ENCODE assay signal across 36 cellular contexts in the genomic region with DNA sequence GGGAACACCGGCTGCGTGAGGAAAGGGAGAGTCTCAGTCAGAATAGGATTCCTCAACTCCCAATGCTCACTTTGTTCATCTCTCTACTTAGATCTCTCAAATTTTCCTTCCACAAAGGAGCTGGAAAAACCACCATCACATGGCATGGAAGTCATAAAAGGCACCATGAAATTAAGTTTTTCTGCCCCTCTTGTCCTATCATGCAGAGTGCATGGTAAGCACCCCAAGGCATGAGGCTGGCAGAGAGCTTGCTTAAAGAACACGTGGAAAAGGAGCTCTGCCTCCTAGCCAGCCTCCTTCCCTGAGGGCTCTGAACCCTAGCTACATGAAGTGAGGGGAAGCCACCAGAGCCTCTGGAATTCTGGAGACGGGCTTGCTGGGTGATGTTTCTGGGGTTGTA. TPM values are rescaled to one million over a fixed set of nuclear protein-coding genes. Genes with fewer than 3 reads are reported as not detected.
"Had no signal": no experiment of that assay in that cellular context is flagged by ENCODE, and none has a peak within 500 bp of the region (broad histone marks: within the 10 kb centered on the region; RNA-seq: fewer than 3 reads in every experiment).

No MANE protein-coding gene starts in this region.

- H3K9me3 Mint-ChIP-seq: activated B cell treated with CpG ODN at 0.5 μM for 24 hours; activated CD4-positive, alpha-beta memory T cell treated with anti-CD3 and anti-CD28 coated beads for 36 hours; activated CD4-positive, alpha-beta T cell treated with anti-CD3 and anti-CD28 coated beads, Interleukin-2, amount 10 ng/mL, durations not matched to agents 24 days and 14 days; activated CD8-positive, alpha-beta T cell treated with anti-CD3 and anti-CD28 coated beads for 36 hours; activated naive CD4-positive, alpha-beta T cell treated with anti-CD3 and anti-CD28 coated beads for 36 hours; activated naive CD4-positive, alpha-beta T cell treated with anti-CD3 and anti-CD28 coated beads, Interleukin-2, amount 50 U/mL, for 72 hours; activated naive CD8-positive, alpha-beta T cell treated with anti-CD3 and anti-CD28 coated beads for 36 hours; activated T-cell treated with anti-CD3 and anti-CD28 coated beads, Interleukin-2, amount 50 U/mL, for 4 hours; activated T-cell treated with anti-CD3 and anti-CD28 coated beads, Interleukin-2, amount 50 U/mL, for 72 hours; activated T-helper 1 cell treated with anti-CD3 and anti-CD28 coated beads, Interleukin-12 subunit alpha, Interleukin-12 subunit beta, Interleukin-2, Interleukin-4 antibody, amounts not matched to agents 30 ng/mL and 10 ng/mL and 1 ng/mL, durations not matched to agents 14 hours and 24 hours and 36 hours; activated T-helper 17 cell treated with anti-CD3 and anti-CD28 coated beads, Interleukin-2, amount 50 U/mL, for 72 hours; T-helper 1 cell treated with Interleukin-12 subunit alpha and Interleukin-12 subunit beta and Interleukin-4 antibody, amounts not matched to agents 30 μg/mL and 1 μg/mL, for 36 hours had no signal

- H3K27me3 Mint-ChIP-seq: activated B cell treated with CpG ODN at 0.5 μM for 24 hours; activated CD4-positive, alpha-beta memory T cell treated with anti-CD3 and anti-CD28 coated beads for 36 hours; activated CD4-positive, alpha-beta T cell treated with anti-CD3 and anti-CD28 coated beads, Interleukin-2, amount 10 ng/mL, durations not matched to agents 24 days and 14 days; activated CD8-positive, alpha-beta T cell treated with anti-CD3 and anti-CD28 coated beads for 36 hours; activated naive CD8-positive, alpha-beta T cell treated with anti-CD3 and anti-CD28 coated beads for 36 hours; activated T-helper 17 cell treated with anti-CD3 and anti-CD28 coated beads, Interleukin-2, amount 50 U/mL, for 72 hours had no signal

- H3K27me3 ChIP-seq: adrenal gland, body of pancreas, brain microvascular endothelial cell, breast epithelium had no signal

- ATAC-seq: activated CD8-positive, alpha-beta T cell treated with anti-CD3 and anti-CD28 coated beads for 36 hours; activated T-cell treated with anti-CD3 and anti-CD28 coated beads, Interleukin-2, amount 50 U/mL, for 4 hours; body of pancreas had no signal

- H3K27ac Mint-ChIP-seq: activated B cell treated with CpG ODN at 0.5 μM for 24 hours; activated CD4-positive, alpha-beta memory T cell treated with anti-CD3 and anti-CD28 coated beads for 36 hours; activated CD8-positive, alpha-beta T cell treated with anti-CD3 and anti-CD28 coated beads for 36 hours; activated naive CD4-positive, alpha-beta T cell treated with anti-CD3 and anti-CD28 coated beads for 36 hours; activated naive CD4-positive, alpha-beta T cell treated with anti-CD3 and anti-CD28 coated beads, Interleukin-2, amount 50 U/mL, for 72 hours; activated T-cell treated with anti-CD3 and anti-CD28 coated beads, Interleukin-2, amount 50 U/mL, for 72 hours; activated T-helper 1 cell treated with anti-CD3 and anti-CD28 coated beads, Interleukin-12 subunit alpha, Interleukin-12 subunit beta, Interleukin-2, Interleukin-4 antibody, amounts not matched to agents 30 ng/mL and 10 ng/mL and 1 ng/mL, durations not matched to agents 14 hours and 24 hours and 36 hours; T-helper 1 cell treated with Interleukin-12 subunit alpha and Interleukin-12 subunit beta and Interleukin-4 antibody, amounts not matched to agents 30 μg/mL and 1 μg/mL, for 36 hours; T-helper 2 cell treated with Interferon-gamma antibody and Interleukin-4, amounts not matched to agents 5 μg/mL and 100 μg/mL, for 36 hours had no signal

- H3K4me1 ChIP-seq: body of pancreas, breast epithelium had no signal

- H3K4me3 ChIP-seq: adrenal gland, body of pancreas, breast epithelium had no signal

- H3K27ac ChIP-seq: adrenal gland, body of pancreas, brain microvascular endothelial cell, breast epithelium, VCaP had no signal

- H3K4me3 Mint-ChIP-seq: activated B cell treated with CpG ODN at 0.5 μM for 24 hours; activated CD4-positive, alpha-beta memory T cell treated with anti-CD3 and anti-CD28 coated beads for 36 hours; activated CD4-positive, alpha-beta T cell treated with anti-CD3 and anti-CD28 coated beads, Interleukin-2, amount 10 ng/mL, durations not matched to agents 24 days and 14 days; activated CD8-positive, alpha-beta T cell treated with anti-CD3 and anti-CD28 coated beads for 36 hours; activated naive CD4-positive, alpha-beta T cell treated with anti-CD3 and anti-CD28 coated beads for 36 hours; activated naive CD8-positive, alpha-beta T cell treated with anti-CD3 and anti-CD28 coated beads for 36 hours; activated T-cell treated with anti-CD3 and anti-CD28 coated beads, Interleukin-2, amount 50 U/mL, for 4 hours; activated T-helper 1 cell treated with anti-CD3 and anti-CD28 coated beads, Interleukin-12 subunit alpha, Interleukin-12 subunit beta, Interleukin-2, Interleukin-4 antibody, amounts not matched to agents 30 ng/mL and 10 ng/mL and 1 ng/mL, durations not matched to agents 14 hours and 24 hours and 36 hours; T-helper 1 cell treated with Interleukin-12 subunit alpha and Interleukin-12 subunit beta and Interleukin-4 antibody, amounts not matched to agents 30 μg/mL and 1 μg/mL, for 36 hours; T-helper 2 cell treated with Interferon-gamma antibody and Interleukin-4, amounts not matched to agents 5 μg/mL and 100 μg/mL, for 36 hours had no signal

- DNase-seq: activated B cell treated with CpG ODN at 0.5 μM for 24 hours; activated CD4-positive, alpha-beta memory T cell treated with anti-CD3 and anti-CD28 coated beads for 36 hours; activated CD4-positive, alpha-beta T cell treated with anti-CD3 and anti-CD28 coated beads for 4 hours; activated CD4-positive, alpha-beta T cell treated with anti-CD3 and anti-CD28 coated beads, Interleukin-2, amount 10 ng/mL, durations not matched to agents 24 days and 14 days; activated CD4-positive, alpha-beta T cell treated with anti-CD3 and anti-CD28 coated beads, Interleukin-2, amount 50 U/mL, for 1 hour; activated CD4-positive, alpha-beta T cell treated with anti-CD3 and anti-CD28 coated beads, Interleukin-2, amount 50 U/mL, for 4 hours; activated CD4-positive, CD25-positive, alpha-beta regulatory T cell treated with anti-CD3 and anti-CD28 coated beads, Interleukin-2, amount 50 U/mL, for 72 hours; activated CD8-positive, alpha-beta T cell treated with anti-CD3 and anti-CD28 coated beads for 36 hours; activated effector memory CD4-positive, alpha-beta T cell treated with anti-CD3 and anti-CD28 coated beads, Interleukin-2, amount 50 U/mL, for 16 hours; activated gamma-delta T cell treated with Interleukin-2 at 50 U/mL for 16 hours; activated naive CD4-positive, alpha-beta T cell; activated naive CD4-positive, alpha-beta T cell treated with anti-CD3 and anti-CD28 coated beads for 36 hours; activated naive CD4-positive, alpha-beta T cell treated with anti-CD3 and anti-CD28 coated beads, Interleukin-2, amount 50 U/mL, for 16 hours; activated naive CD8-positive, alpha-beta T cell treated with anti-CD3 and anti-CD28 coated beads for 36 hours; activated T-cell treated with anti-CD3 and anti-CD28 coated beads for 4 hours; activated T-cell treated with anti-CD3 and anti-CD28 coated beads, Interleukin-2, amount 50 U/mL, for 1 hour; activated T-cell treated with anti-CD3 and anti-CD28 coated beads, Interleukin-2, amount 50 U/mL, for 4 hours; activated T-cell treated with anti-CD3 and anti-CD28 coated beads, Interleukin-2, amount 50 U/mL, for 72 hours; adrenal gland; amniotic stem cell; aorta; brain microvascular endothelial cell; central memory CD4-positive, alpha-beta T cell; SW 1271; T-helper 1 cell; T-helper 2 cell; T-helper 9 cell had no signal

- H3K36me3 ChIP-seq: adrenal gland, brain microvascular endothelial cell, breast epithelium had no signal

- H3K9me3 ChIP-seq: adrenal gland, body of pancreas, breast epithelium had no signal

RNA-seq across cellular contexts. Expression of a gene that starts 44.8 kb away (rescaled TPM):
- total RNA-seq: activated CD8-positive, alpha-beta T cell treated with anti-CD3 and anti-CD28 coated beads for 36 hours; astrocyte had no signal
